In genomic region chr3:172394692-172395091, GRCh38 we compare ENCODE assay signal across 21 cellular contexts. TPM values are rescaled to one million over a fixed set of nuclear protein-coding genes. Genes with fewer than 3 reads are reported as not detected.
DNase-seq lines count a peak whose midpoint lies in the region; ATAC-seq, FAIRE-seq and TF ChIP-seq lines count a peak whose summit lies in the region.
"Had no signal": no experiment of that assay in that cellular context is flagged by ENCODE, and none has a peak within 500 bp of the region (broad histone marks: within the 10 kb centered on the region; RNA-seq: fewer than 3 reads in every experiment).

No MANE protein-coding gene starts in this region.

- BruUV-seq in HepG2 (replicated peaks; lab: Mats Ljungman, UMichigan), result no TSS peak

- no peak for FAIRE-seq in HepG2 (lab: Jason Lieb, UNC)
- FAIRE-seq: A204.1, G401.6, H54 had no signal

- no peak for ATAC-seq in HepG2
- ATAC-seq in right lobe of liver, result no peak

- no peak for DNase-seq in HepG2 (ENCODE audit: low spot score)
- no peak for DNase-seq in right lobe of liver
- DNase-seq in NCI-H146 treated with DMSO at 0.1 percent for 48 hours (lab: John Stamatoyannopoulos, UW; ENCODE audit: unreplicated experiment), result peak; percentile 76
- no peak for DNase-seq in smooth muscle cell (lab: John Stamatoyannopoulos, UW; ENCODE audit: unreplicated experiment)
- no peak for DNase-seq in DMS114 treated with DMSO at 0.1 percent for 48 hours (lab: John Stamatoyannopoulos, UW; ENCODE audit: unreplicated experiment)
- no peak for DNase-seq in ACHN
- DNase-seq: AML-193; C1 segment of cervical spinal cord; Calu3; CD4-positive, alpha-beta memory T cell; COR-L47; DMS153; DND-41; GOT3; HFFc6 had no signal

- POLR2A ChIA-PET in HepG2 (lab: Yijun Ruan, JAX), result no interaction called here

- H3K27ac ChIP-seq in HepG2 (ENCODE audit: extremely low read length, insufficient read depth, low read length) (no peak overlapping the region), right lobe of liver (no peak overlapping the region), smooth muscle cell (ENCODE audit: low read depth) (peak overlapping the region; percentile 9)
- H3K27ac ChIP-seq: 22Rv1 had no signal

- H3K79me2 ChIP-seq in HepG2 (ENCODE audit: insufficient read depth, low read length) (no peaks in the 10 kb centered on the region), smooth muscle cell (ENCODE audit: low read depth) (peaks cover 25% of the 10 kb centered on the region)

- no peak overlapping the region for H3K4me3 ChIP-seq in HepG2 (replicated peaks in 1 of 3; ENCODE audit: insufficient read depth in 1 of 3, low read depth in 2 of 3, low read length in 3 of 3)
- H3K4me3 ChIP-seq in right lobe of liver, result no peak overlapping the region
- H3K4me3 ChIP-seq in smooth muscle cell, result no peak overlapping the region
- H3K4me3 ChIP-seq: HAP-1 had no signal

- intact Hi-C loops in HepG2 (cut with micrococcal nuclease; ENCODE audit: unreplicated experiment) (no loop called here), right lobe of liver (cut with DNase I) (no loop called here)

- TF ChIP-seq RAD21 in HepG2 (CRISPR knock-in tag; IDR thresholded peaks at IDR 0.05), result no peak

- H2AFZ ChIP-seq in HepG2 (ENCODE audit: low read length) (no peak overlapping the region), smooth muscle cell (ENCODE audit: low read depth) (no peak overlapping the region)

- 95% methylated on average over 2 of the region's 2 CpGs for WGBS in HepG2 (ENCODE audit: low lambda C conversion rate)
- WGBS in right lobe of liver (ENCODE audit: insufficient coverage, low coverage, low lambda C conversion rate, missing lambda C conversion rate), result 95% methylated on average over 2 of the region's 2 CpGs
- 95% methylated on average over 2 of the region's 2 CpGs for WGBS in smooth muscle cell (ENCODE audit: low lambda C conversion rate)

- peaks cover 22 to 63% of the 10 kb centered on the region in 2 experiments for H3K36me3 ChIP-seq in HepG2 (replicated peaks in 1 of 2; ENCODE audit: control insufficient read depth in 1 of 2, insufficient read depth in 2 of 2, low read length in 2 of 2)
- H3K36me3 ChIP-seq in right lobe of liver, result peaks cover 0 to 12% (median 7%) of the 10 kb centered on the region in 4 donors
- H3K36me3 ChIP-seq in smooth muscle cell (ENCODE audit: low read depth), result peaks cover 19% of the 10 kb centered on the region
- H3K36me3 ChIP-seq: HAP-1 had no signal

- peaks cover 36% of the 10 kb centered on the region for H3F3A ChIP-seq in smooth muscle cell (ENCODE audit: low read depth)

- TF ChIP-seq EP300 in HepG2 (IDR thresholded peaks at IDR 0.05; ENCODE audit: low read depth in 2 of 2, low read length in 2 of 2), result no peak
- TF ChIP-seq EP300 in HepG2 (CRISPR knock-in tag; IDR thresholded peaks at IDR 0.05; ENCODE audit: borderline replicate concordance), result no peak

- no peak overlapping the region for H3K4me2 ChIP-seq in HepG2 (ENCODE audit: low read depth, low read length)
- H3K4me2 ChIP-seq in smooth muscle cell, result no peak overlapping the region

- H3K9me3 ChIP-seq in HepG2 (ENCODE audit: low read length), result no peaks in the 10 kb centered on the region
- no peaks in the 10 kb centered on the region for H3K9me3 ChIP-seq in right lobe of liver
- no peaks in the 10 kb centered on the region for H3K9me3 ChIP-seq in smooth muscle cell (replicated peaks; ENCODE audit: low read depth)
- H3K9me3 ChIP-seq: HAP-1 had no signal

- no peaks in the 10 kb centered on the region for H3K4me1 ChIP-seq in HepG2 (ENCODE audit: insufficient read depth, low read length)
- H3K4me1 ChIP-seq in right lobe of liver, result no peaks in the 10 kb centered on the region
- H3K4me1 ChIP-seq in smooth muscle cell (ENCODE audit: low read depth), result no peaks in the 10 kb centered on the region

- peaks cover 76% of the 10 kb centered on the region for H4K20me1 ChIP-seq in HepG2 (ENCODE audit: insufficient read depth, low read length)
- peaks cover 94% of the 10 kb centered on the region for H4K20me1 ChIP-seq in smooth muscle cell (ENCODE audit: low read depth)

- H3K9ac ChIP-seq in HepG2 (ENCODE audit: insufficient read depth, low read depth, low read length), result no peak overlapping the region
- H3K9ac ChIP-seq in smooth muscle cell (ENCODE audit: low read depth), result no peak overlapping the region

- H3K27me3 ChIP-seq in HepG2 (ENCODE audit: control insufficient read depth in 1 of 2, insufficient read depth in 2 of 2, low read length in 2 of 2) (no peaks in the 10 kb centered on the region), right lobe of liver (no peaks in the 10 kb centered on the region), smooth muscle cell (ENCODE audit: low read depth) (no peaks in the 10 kb centered on the region)

- TF ChIP-seq POLR2A in HepG2 (IDR thresholded peaks at IDR 0.05; ENCODE audit: insufficient read depth in 1 of 2, low read depth in 2 of 2, low read length in 2 of 2) (no peak), right lobe of liver (IDR thresholded peaks at IDR 0.05) (no peak)

- CTCF ChIA-PET in HepG2 (lab: Yijun Ruan, JAX; ENCODE audit: low intra/inter-chr PET ratio, low total read pairs), result no interaction called here

- in situ Hi-C loops in HepG2 (cut with HindIII; ENCODE audit: extremely low pct_ligation_motif_present, low pct_unique_long_range_greater_than_20kb) (no loop called here), ACHN (cut with HindIII; ENCODE audit: low pct_ligation_motif_present, low pct_unique_long_range_greater_than_20kb, low sequenced_read_pairs) (no loop called here)

- TF ChIP-seq CTCF in HepG2 (CRISPR knock-in tag; IDR thresholded peaks at IDR 0.05), result no peak
- TF ChIP-seq CTCF in right lobe of liver (IDR thresholded peaks at IDR 0.05), result no peak
- TF ChIP-seq CTCF in smooth muscle cell (IDR thresholded peaks at IDR 0.05; ENCODE audit: borderline replicate concordance, insufficient read depth, poor library complexity, severe bottlenecking), result no peak

TF ChIP-seq in HepG2, 621 proteins besides CTCF, POLR2A, EP300 and RAD21:
- TF ChIP-seq, protein P1, sequence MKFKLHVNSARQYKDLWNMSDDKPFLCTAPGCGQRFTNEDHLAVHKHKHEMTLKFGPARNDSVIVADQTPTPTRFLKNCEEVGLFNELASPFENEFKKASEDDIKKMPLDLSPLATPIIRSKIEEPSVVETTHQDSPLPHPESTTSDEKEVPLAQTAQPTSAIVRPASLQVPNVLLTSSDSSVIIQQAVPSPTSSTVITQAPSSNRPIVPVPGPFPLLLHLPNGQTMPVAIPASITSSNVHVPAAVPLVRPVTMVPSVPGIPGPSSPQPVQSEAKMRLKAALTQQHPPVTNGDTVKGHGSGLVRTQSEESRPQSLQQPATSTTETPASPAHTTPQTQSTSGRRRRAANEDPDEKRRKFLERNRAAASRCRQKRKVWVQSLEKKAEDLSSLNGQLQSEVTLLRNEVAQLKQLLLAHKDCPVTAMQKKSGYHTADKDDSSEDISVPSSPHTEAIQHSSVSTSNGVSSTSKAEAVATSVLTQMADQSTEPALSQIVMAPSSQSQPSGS (CRISPR knock-in tag; IDR thresholded peaks at IDR 0.05), result no peak
- peak; percentile 53 for TF ChIP-seq AGO2 (optimal IDR thresholded peaks at IDR 0.05; ENCODE audit: low read depth, low read length)
- no peak for TF ChIP-seq MYC (CRISPR knock-in tag; IDR thresholded peaks at IDR 0.05; ENCODE audit: borderline replicate concordance)
- TF ChIP-seq RBM22 (optimal IDR thresholded peaks at IDR 0.05; ENCODE audit: low read length), result peak; percentile 93
- TF ChIP-seq POLR2AphosphoS2 (IDR thresholded peaks at IDR 0.05; ENCODE audit: low read depth, low read length), result peak; percentile 39; the same call in 1 of the 2 replicates
TF ChIP-seq in HepG2: peak in this region for 3.

RNA-seq across cellular contexts. Expression of gene GHSR, which starts 53.6 kb away (rescaled TPM):
- not detected in 2 replicates for total RNA-seq in HepG2 (2016; rRNA removed; fragmentation: Illumina TruSeq; extraction: Trizol)
- total RNA-seq in HepG2 (2016; cell fraction: cytosol; rRNA removed; fragmentation: Illumina TruSeq; extraction: Trizol; ENCODE audit: low read depth), result not detected in 2 replicates
- not detected in 2 replicates for total RNA-seq in HepG2 (2016; cell fraction: insoluble cytoplasmic fraction; rRNA removed; fragmentation: Illumina TruSeq; extraction: Trizol)
- not detected in 2 replicates for total RNA-seq in HepG2 (2016; cell fraction: membrane; rRNA removed; fragmentation: Illumina TruSeq; extraction: Trizol)
- total RNA-seq in HepG2 (2016; cell fraction: nucleus; rRNA removed; fragmentation: Illumina TruSeq; extraction: Trizol), result not detected in 2 replicates
- not detected in 2 replicates for polyA plus RNA-seq in HepG2 (2011; rRNA removed)
- polyA plus RNA-seq in HepG2 (2011; cell fraction: cytosol; rRNA removed), result not detected in 2 replicates
- not detected in 2 replicates for polyA plus RNA-seq in HepG2 (2011; cell fraction: nucleus; rRNA removed)
- polyA plus RNA-seq in HepG2 (2012), result not detected in 2 replicates
- not detected in 2 replicates for polyA plus RNA-seq in HepG2 (2016; cell fraction: cytosol; fragmentation: Illumina TruSeq; extraction: Trizol; ENCODE audit: low read depth)
- polyA plus RNA-seq in HepG2 (2016; cell fraction: insoluble cytoplasmic fraction; fragmentation: Illumina TruSeq; extraction: Trizol; ENCODE audit: low read depth), result not detected in 2 replicates
- not detected in 2 replicates for polyA plus RNA-seq in HepG2 (2016; cell fraction: membrane; fragmentation: Illumina TruSeq; extraction: Trizol; ENCODE audit: low read depth)
- polyA plus RNA-seq in HepG2 (2016; cell fraction: nucleus; fragmentation: Illumina TruSeq; extraction: Trizol; ENCODE audit: insufficient read depth, low read depth), result not detected in 2 replicates
- not detected in 2 replicates for polyA minus RNA-seq in HepG2 (2011; rRNA and poly(A)+ RNA removed; ENCODE audit: low replicate concordance)
- polyA minus RNA-seq in HepG2 (2011; cell fraction: cytosol; rRNA and poly(A)+ RNA removed), result not detected in 2 replicates
- polyA minus RNA-seq in HepG2 (2011; cell fraction: nucleus; rRNA and poly(A)+ RNA removed), result not detected in 2 replicates
- total RNA-seq in right lobe of liver, result not detected
- not detected in 2 replicates for total RNA-seq in smooth muscle cell
- not detected in 2 replicates for polyA plus RNA-seq in smooth muscle cell
- total RNA-seq: Calu3; CD4-positive, alpha-beta memory T cell; HFFc6 had no signal
- polyA plus RNA-seq: BJ; CD4-positive, alpha-beta memory T cell had no signal
